19 cellular contexts compared by ENCODE assay signal in the genomic region with DNA sequence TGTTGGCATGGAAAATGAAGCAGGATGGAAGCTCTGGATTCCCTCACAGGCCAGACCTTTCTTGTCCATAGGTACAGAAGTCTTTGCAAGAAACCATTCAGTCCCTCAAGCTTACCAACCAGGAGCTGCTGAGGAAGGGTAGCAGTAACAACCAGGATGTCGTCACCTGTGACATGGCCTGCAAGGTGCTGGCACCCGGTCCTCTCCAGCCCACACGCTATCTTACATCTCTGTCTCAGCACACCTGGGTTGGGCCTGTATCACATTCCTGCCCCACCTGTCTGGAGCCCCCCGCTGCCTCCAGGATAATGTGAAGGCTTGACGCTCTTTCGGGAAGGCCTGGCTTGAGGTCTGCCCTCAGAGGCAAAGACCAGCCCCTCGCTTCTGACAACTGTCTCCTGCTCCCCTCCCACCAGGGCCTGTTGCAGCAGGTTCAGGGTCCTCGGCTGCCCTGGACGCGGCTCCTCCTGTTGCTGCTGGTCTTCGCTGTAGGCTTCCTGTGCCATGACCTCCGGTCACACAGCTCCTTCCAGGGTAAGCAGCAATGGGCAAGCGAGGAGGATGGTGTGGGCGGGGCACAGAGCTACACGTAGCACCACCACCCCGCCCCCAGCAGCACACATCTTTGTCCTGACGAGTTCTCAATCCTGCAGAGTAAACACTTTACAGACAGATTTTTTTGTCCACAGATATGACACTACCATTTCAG. TPM values are rescaled to one million over a fixed set of nuclear protein-coding genes. Genes with fewer than 3 reads are reported as not detected.
DNase-seq lines count a peak whose midpoint lies in the region; ATAC-seq and TF ChIP-seq lines count a peak whose summit lies in the region.
"Had no signal": no experiment of that assay in that cellular context is flagged by ENCODE, and none has a peak within 500 bp of the region (broad histone marks: within the 10 kb centered on the region; RNA-seq: fewer than 3 reads in every experiment).

No MANE protein-coding gene starts in this region.

- H4K12ac ChIP-seq in trophoblast cell (ENCODE audit: low read depth, low read length), result no peak overlapping the region

- no peak for TF ChIP-seq CTCF in CD4-positive, alpha-beta T cell (IDR thresholded peaks at IDR 0.05)
- TF ChIP-seq CTCF in chondrocyte (IDR thresholded peaks at IDR 0.05) (no peak), Calu3 (IDR thresholded peaks at IDR 0.05; ENCODE audit: unreplicated experiment) (no peak)

- no peak overlapping the region for H2AFZ ChIP-seq in trophoblast cell (ENCODE audit: insufficient read depth, low read length, poor library complexity)

- no CpG with 5 or more reads among the region's 17 CpGs for WGBS in trophoblast cell (ENCODE audit: extremely low coverage, insufficient coverage, insufficient read length)

- no peak overlapping the region for H2BK120ac ChIP-seq in trophoblast cell (ENCODE audit: insufficient read depth, low read length, poor library complexity)

- no peaks in the 10 kb centered on the region for H3K27me3 Mint-ChIP-seq in CD4-positive, alpha-beta T cell
- H3K27me3 Mint-ChIP-seq in chondrocyte (ENCODE audit: low read depth) (no peaks in the 10 kb centered on the region), Calu3 (ENCODE audit: unreplicated experiment) (no peaks in the 10 kb centered on the region)
- H3K27me3 Mint-ChIP-seq: CD4-positive, CD25-positive, alpha-beta regulatory T cell had no signal

- intact Hi-C loops in CD4-positive, alpha-beta T cell (cut with DNase I, micrococcal nuclease), result no loop called here
- intact Hi-C loops in Calu3 (cut with micrococcal nuclease; ENCODE audit: unreplicated experiment), result no loop called here

- no peaks in the 10 kb centered on the region for H3K9me3 ChIP-seq in CD4-positive, alpha-beta T cell (ENCODE audit: control insufficient read depth, low read length)
- H3K9me3 ChIP-seq in trophoblast cell (ENCODE audit: insufficient read depth, low read depth, low read length), result no peaks in the 10 kb centered on the region
- H3K9me3 ChIP-seq: A549, MG63, SJCRH30 had no signal

- H2AK5ac ChIP-seq in trophoblast cell (ENCODE audit: low read length), result no peak overlapping the region

- H2BK12ac ChIP-seq in trophoblast cell (ENCODE audit: low read length), result no peak overlapping the region

- H3K4me3 ChIP-seq in trophoblast cell (ENCODE audit: low read depth, low read length), result no peak overlapping the region
- H3K4me3 ChIP-seq: A549, MG63, SJCRH30 had no signal

- POLR2A ChIA-PET in CD4-positive, alpha-beta T cell (lab: Charles Lee), result interaction anchor here (1.4 to 1.9 kb wide), 2 partner anchors 10 to 12 kb away, joined by 3 to 9 read pairs; no protein-coding TSS in a partner anchor

- H3K36me3 ChIP-seq in trophoblast cell (ENCODE audit: control insufficient read depth in 1 of 2, insufficient read depth in 2 of 2, low read length in 2 of 2), result peaks cover 73 to 82% of the 10 kb centered on the region in 2 experiments

- H3K79me1 ChIP-seq in trophoblast cell (ENCODE audit: low read length), result no peaks in the 10 kb centered on the region

- no peak overlapping the region for H2BK5ac ChIP-seq in trophoblast cell (ENCODE audit: low read depth, low read length, poor library complexity)

- CTCF ChIA-PET in CD4-positive, alpha-beta T cell (lab: Charles Lee), result interaction anchor here (0.9 to 1.3 kb wide), 2 partner anchors 9 to 11 kb away, joined by 3 to 4 read pairs; no protein-coding TSS in a partner anchor
- CTCF ChIA-PET in Calu3 (lab: Charles Lee), result interaction anchor here (1.9 kb wide), 1 partner anchor 12 kb away, joined by 6 read pairs; a partner anchor contains a TSS

- no peak overlapping the region for H3K27ac ChIP-seq in CD4-positive, alpha-beta T cell (ENCODE audit: low read depth, low read length)
- H3K27ac ChIP-seq in trophoblast cell (ENCODE audit: low read depth, low read length), result no peak overlapping the region
- H3K27ac ChIP-seq: A549, SJCRH30 had no signal

- DNase-seq in CD4-positive, alpha-beta T cell, result no peak
- DNase-seq in chondrocyte (ENCODE audit: low spot score), result peak; percentile 72
- DNase-seq in trophoblast cell, result peak; percentile 56 to 63
- no peak for DNase-seq in Calu3
- DNase-seq: CD4-positive, CD25-positive, alpha-beta regulatory T cell; COR-L47; DMS 273 treated with DMSO at 0.1 percent for 48 hours; DMS79 treated with DMSO at 0.1 percent for 48 hours; H7; MG63; NCI-H1417; NCI-H1694 treated with DMSO at 0.1 percent for 48 hours; NCI-H2081 treated with DMSO at 0.1 percent for 48 hours; NCI-H2171 treated with DMSO at 0.1 percent for 48 hours; NCI-H526; OCI-M1; SJCRH30 had no signal

- BruUV-seq in Calu3 (replicated peaks; lab: Mats Ljungman, UMichigan), result no TSS peak

- no peak for ATAC-seq in CD4-positive, alpha-beta T cell (ENCODE audit: poor library complexity)
- no peak for ATAC-seq in GM21786 (IDR thresholded peaks at IDR 0.05; ENCODE audit: unreplicated experiment)
- ATAC-seq: A549 had no signal

- H3K14ac ChIP-seq in trophoblast cell (ENCODE audit: low read length), result no peak overlapping the region

- H3K79me2 ChIP-seq in trophoblast cell (ENCODE audit: control insufficient read depth, insufficient read depth, low read length, poor library complexity), result no peaks in the 10 kb centered on the region

- no peak overlapping the region for H3K23ac ChIP-seq in trophoblast cell (ENCODE audit: low read length)

- no peak overlapping the region for H4K91ac ChIP-seq in trophoblast cell (ENCODE audit: low read depth, low read length)

- H3K27ac Mint-ChIP-seq in CD4-positive, alpha-beta T cell, result peak overlapping the region; percentile 27
- H3K27ac Mint-ChIP-seq in chondrocyte (ENCODE audit: unreplicated experiment), result no peak overlapping the region
- H3K27ac Mint-ChIP-seq in Calu3 (ENCODE audit: unreplicated experiment), result no peak overlapping the region
- H3K27ac Mint-ChIP-seq: CD4-positive, CD25-positive, alpha-beta regulatory T cell had no signal

- peaks cover 78% of the 10 kb centered on the region for H3K36me3 Mint-ChIP-seq in CD4-positive, alpha-beta T cell (ENCODE audit: low read depth)
- H3K36me3 Mint-ChIP-seq in chondrocyte (ENCODE audit: low read depth) (peaks cover 39% of the 10 kb centered on the region), Calu3 (ENCODE audit: insufficient read depth, unreplicated experiment) (peaks cover 41% of the 10 kb centered on the region)

- H3K4me3 Mint-ChIP-seq in CD4-positive, alpha-beta T cell, result no peak overlapping the region
- no peak overlapping the region for H3K4me3 Mint-ChIP-seq in chondrocyte (ENCODE audit: unreplicated experiment)
- H3K4me3 Mint-ChIP-seq in Calu3 (ENCODE audit: low read depth, unreplicated experiment), result no peak overlapping the region

- H3K4me1 Mint-ChIP-seq in CD4-positive, alpha-beta T cell (ENCODE audit: low read depth), result peaks cover 20% of the 10 kb centered on the region
- H3K4me1 Mint-ChIP-seq in chondrocyte (ENCODE audit: low read depth) (peaks cover 35% of the 10 kb centered on the region), Calu3 (ENCODE audit: low read depth, unreplicated experiment) (peaks cover 8% of the 10 kb centered on the region)

- H3K9me3 Mint-ChIP-seq in CD4-positive, alpha-beta T cell, result no peaks in the 10 kb centered on the region
- H3K9me3 Mint-ChIP-seq in chondrocyte (ENCODE audit: low read depth), result no peaks in the 10 kb centered on the region
- H3K9me3 Mint-ChIP-seq in Calu3 (ENCODE audit: low read depth, unreplicated experiment), result no peaks in the 10 kb centered on the region
- H3K9me3 Mint-ChIP-seq: CD4-positive, CD25-positive, alpha-beta regulatory T cell had no signal

- no peak overlapping the region for H3K9ac ChIP-seq in trophoblast cell (ENCODE audit: low read length)

- H3K4me2 ChIP-seq in trophoblast cell (ENCODE audit: low read length), result no peak overlapping the region
- H3K4me2 ChIP-seq: A549 had no signal

- no peak overlapping the region for H4K8ac ChIP-seq in trophoblast cell (ENCODE audit: low read depth, low read length)

- H3K27me3 ChIP-seq in CD4-positive, alpha-beta T cell (ENCODE audit: control insufficient read depth, insufficient read depth, low read length), result no peaks in the 10 kb centered on the region
- no peaks in the 10 kb centered on the region for H3K27me3 ChIP-seq in trophoblast cell (ENCODE audit: insufficient read depth, low read length)
- H3K27me3 ChIP-seq: MG63, SJCRH30 had no signal

- H3K18ac ChIP-seq in trophoblast cell (ENCODE audit: low read length), result no peak overlapping the region

- no peak overlapping the region for H3K4ac ChIP-seq in trophoblast cell (ENCODE audit: low read depth, low read length)

- peaks cover 3 to 4% of the 10 kb centered on the region in 2 experiments for H3K4me1 ChIP-seq in trophoblast cell (ENCODE audit: control insufficient read depth in 1 of 2, insufficient read depth in 2 of 2, low read length in 2 of 2)

RNA-seq across cellular contexts. Expression of a gene that starts 6.0 kb away (rescaled TPM):
- total RNA-seq in CD4-positive, alpha-beta T cell, result 10 to 100 TPM; 22.0 to 24.6 TPM
- total RNA-seq in chondrocyte, result 107 to 166 TPM (median 110 TPM) in 3 replicates
- 108 and 120 TPM in 2 replicates for polyA plus RNA-seq in trophoblast cell (2013)
- total RNA-seq in Calu3 (2022), result 75.9 and 79.6 TPM in 2 replicates

RNA-seq across cellular contexts. Expression of a gene that starts 12.7 kb away (rescaled TPM):
- 10 to 100 TPM; 10.8 to 11.6 TPM for total RNA-seq in CD4-positive, alpha-beta T cell
- total RNA-seq in chondrocyte (14.0 to 31.8 TPM (median 16.3 TPM) in 3 replicates), Calu3 (2022) (20.2 and 25.2 TPM in 2 replicates)
- polyA plus RNA-seq in trophoblast cell (2013), result 24.8 and 25.8 TPM in 2 replicates

RNA-seq across cellular contexts. Expression of a gene that starts 32.7 kb away (rescaled TPM):
- 100 to 1,000 TPM; 232 to 254 TPM for total RNA-seq in CD4-positive, alpha-beta T cell
- total RNA-seq in chondrocyte (473 to 494 TPM (median 478 TPM) in 3 replicates), Calu3 (2022) (163 and 172 TPM in 2 replicates)
- 1,181 and 1,209 TPM in 2 replicates for polyA plus RNA-seq in trophoblast cell (2013)

RNA-seq across cellular contexts. Expression of a gene that starts 39.6 kb away (rescaled TPM):
- total RNA-seq in CD4-positive, alpha-beta T cell, result under 1 TPM; 0.14 to 0.25 TPM
- total RNA-seq in chondrocyte (180 to 235 TPM (median 182 TPM) in 3 replicates), Calu3 (2022) (0.12 and 0.19 TPM in 2 replicates)
- polyA plus RNA-seq in trophoblast cell (2013), result 0.78 and 0.92 TPM in 2 replicates

RNA-seq across cellular contexts. Expression of a gene that starts 47.8 kb away (rescaled TPM):
- total RNA-seq in CD4-positive, alpha-beta T cell, result 1 to 10 TPM; 4.7 TPM
- total RNA-seq in chondrocyte (1.2 to 1.9 TPM (median 1.3 TPM) in 3 replicates), Calu3 (2022) (2.0 and 4.2 TPM in 2 replicates)
- 19.7 and 22.3 TPM in 2 replicates for polyA plus RNA-seq in trophoblast cell (2013)

Comparison
In these comparisons a context has a peak if more than half of its experiments do, and no peak if none do; other contexts are left out.
1. DNase-seq: peak in chondrocyte (single experiment) and trophoblast cell (2 of 2); none in CD4-positive, alpha-beta T cell (0 of 10) and Calu3 (single experiment).